1 cellular context compared by ENCODE assay signal in genomic region chr7:29564455-29565185, GRCh38.
TF ChIP-seq lines count a peak whose summit lies in the region.

No MANE protein-coding gene starts in this region.

TF ChIP-seq in HepG2, 621 proteins besides CTCF, POLR2A, EP300 and RAD21 (continued from another document):
- TF ChIP-seq HES4 (CRISPR knock-in tag; IDR thresholded peaks at IDR 0.05; ENCODE audit: borderline replicate concordance) (no peak; the same call in 1 of the 2 replicates), YEATS2 (CRISPR knock-in tag; IDR thresholded peaks at IDR 0.05; ENCODE audit: borderline replicate concordance) (no peak), NFIC (IDR thresholded peaks at IDR 0.05; ENCODE audit: low read length) (no peak), ZNF232 (CRISPR knock-in tag; IDR thresholded peaks at IDR 0.05; ENCODE audit: borderline replicate concordance) (no peak), ZFAT (CRISPR knock-in tag; conservative IDR thresholded peaks at IDR 0.05) (no peak), ZFP41 (CRISPR knock-in tag; IDR thresholded peaks at IDR 0.05; ENCODE audit: borderline replicate concordance) (no peak), HMGXB3 (CRISPR knock-in tag; IDR thresholded peaks at IDR 0.05; ENCODE audit: borderline replicate concordance) (no peak), PPARG (CRISPR knock-in tag; conservative IDR thresholded peaks at IDR 0.05) (no peak), FLYWCH1 (CRISPR knock-in tag; IDR thresholded peaks at IDR 0.05) (no peak), ZSCAN20 (CRISPR knock-in tag; IDR thresholded peaks at IDR 0.05; ENCODE audit: borderline replicate concordance) (no peak), MED13 (CRISPR knock-in tag; IDR thresholded peaks at IDR 0.05) (no peak), KDM2A (CRISPR knock-in tag; IDR thresholded peaks at IDR 0.05; ENCODE audit: borderline replicate concordance, low read depth) (peak; percentile 67; the same call in 1 of the 2 replicates), ZNF264 (CRISPR knock-in tag; IDR thresholded peaks at IDR 0.05) (no peak), RBM39 (IDR thresholded peaks at IDR 0.05; ENCODE audit: low read depth, low read length, poor library complexity, severe bottlenecking) (no peak), ZNF761 (CRISPR knock-in tag; conservative IDR thresholded peaks at IDR 0.05) (no peak), ESRRA (CRISPR knock-in tag; IDR thresholded peaks at IDR 0.05; ENCODE audit: low read depth) (no peak), RFXANK (CRISPR knock-in tag; IDR thresholded peaks at IDR 0.05) (no peak), ZNF75D (CRISPR knock-in tag; IDR thresholded peaks at IDR 0.05; ENCODE audit: borderline replicate concordance) (no peak), ZNF512B (CRISPR knock-in tag; IDR thresholded peaks at IDR 0.05; ENCODE audit: borderline replicate concordance) (no peak), MLLT10 (CRISPR knock-in tag; IDR thresholded peaks at IDR 0.05) (no peak)
